In genomic region chr14:72714871-72715214, GRCh38 we compare ENCODE assay signal across 13 cellular contexts.
DNase-seq lines count a peak whose midpoint lies in the region; ATAC-seq and TF ChIP-seq lines count a peak whose summit lies in the region.
"Had no signal": no experiment of that assay in that cellular context is flagged by ENCODE, and none has a peak within 500 bp of the region (broad histone marks: within the 10 kb centered on the region; RNA-seq: fewer than 3 reads in every experiment).

No MANE protein-coding gene starts in this region.

- WGBS in heart right ventricle, 2 donors: 63 to 64% methylated on average over 8 of the region's 8 CpGs

- no peaks in the 10 kb centered on the region for H3K9me3 ChIP-seq in SJSA1 (replicated peaks)
- no peaks in the 10 kb centered on the region for H3K9me3 ChIP-seq in heart right ventricle
- H3K9me3 ChIP-seq: SK-N-SH, uterus had no signal

- ATAC-seq in heart right ventricle (peak; percentile 27 to 71 (median 46)), GM18867 (IDR thresholded peaks at IDR 0.05; ENCODE audit: unreplicated experiment) (no peak), GM21619 (IDR thresholded peaks at IDR 0.05; ENCODE audit: unreplicated experiment) (no peak)

- DNase-seq in GM06990 (ENCODE audit: extremely low read depth, insufficient read length) (peak; percentile 37), SJSA1 (ENCODE audit: low read depth in 1 of 2, low spot score in 2 of 2) (peak in 1 of 2 experiments; percentile 55), heart right ventricle (peak; percentile 34 to 39), posterior vena cava (ENCODE audit: low spot score) (peak; percentile 79), hypothalamus (lab: John Stamatoyannopoulos, UW) (no peak), ureter (ENCODE audit: low spot score) (no peak)
- DNase-seq: activated T-cell treated with anti-CD3 and anti-CD28 coated beads for 4 hours; NCI-H226; SK-N-SH; stimulated activated CD4-positive, alpha-beta T cell treated with anti-CD3 and anti-CD28 coated beads, Interleukin-1b, Interleukin-23, amount 100 ng/mL, for 48 hours; uterus had no signal

- H3K27me3 ChIP-seq in GM06990 (replicated peaks; ENCODE audit: control insufficient read depth, insufficient read depth, low read length) (no peaks in the 10 kb centered on the region), SJSA1 (replicated peaks) (no peaks in the 10 kb centered on the region), heart right ventricle (no peaks in the 10 kb centered on the region)
- H3K27me3 ChIP-seq: uterus had no signal

- intact Hi-C loops in heart right ventricle (cut with DNase I): loop anchor here in 3 of 10 donors (5.0 to 10.0 kb wide), 3 partner anchors 97 to 190 kb away; partner anchors contain the start of gene DPF3 (in 1 of the 3)
- intact Hi-C loops in posterior vena cava (cut with DNase I): no loop called here

- H3K36me3 ChIP-seq in GM06990 (ENCODE audit: control insufficient read depth, insufficient read depth, low read length) (no peaks in the 10 kb centered on the region), SJSA1 (no peaks in the 10 kb centered on the region), heart right ventricle (peaks cover 0 to 11% (median 0%) of the 10 kb centered on the region in 9 donors)
- H3K36me3 ChIP-seq: uterus had no signal

- H3K27ac ChIP-seq in SJSA1: 0 out of 2 replicates have a peak overlapping the region, but pooled peaks have one; percentile 46
- peak overlapping the region; percentile 68 to 93 (median 78) for H3K27ac ChIP-seq in heart right ventricle
- H3K27ac ChIP-seq: uterus had no signal

- H3K4me3 ChIP-seq in GM06990 (replicated peaks; ENCODE audit: low read depth, low read length) (no peak overlapping the region), SJSA1 (no peak overlapping the region), heart right ventricle (no peak overlapping the region)
- H3K4me3 ChIP-seq: uterus had no signal

- no peak for TF ChIP-seq CTCF in GM06990 (IDR thresholded peaks at IDR 0.05; ENCODE audit: insufficient read depth, low read length, poor library complexity, severe bottlenecking)
- TF ChIP-seq CTCF in heart right ventricle (IDR thresholded peaks at IDR 0.05): no peak

- H3K4me1 ChIP-seq in SJSA1 (replicated peaks) (peaks cover 20% of the 10 kb centered on the region), heart right ventricle (peaks cover 10 to 57% (median 40%) of the 10 kb centered on the region in 9 donors)
- H3K4me1 ChIP-seq: uterus had no signal

Comparison
In these comparisons a context has a peak if more than half of its experiments do, and no peak if none do; other contexts are left out.
1. DNase-seq: peak in GM06990 (single experiment), heart right ventricle (2 of 2) and posterior vena cava (single experiment); none in hypothalamus (0 of 51) and ureter (single experiment).
2. ATAC-seq: peak in heart right ventricle (8 of 8); none in GM18867 (single experiment) and GM21619 (single experiment).